In the genomic region with DNA sequence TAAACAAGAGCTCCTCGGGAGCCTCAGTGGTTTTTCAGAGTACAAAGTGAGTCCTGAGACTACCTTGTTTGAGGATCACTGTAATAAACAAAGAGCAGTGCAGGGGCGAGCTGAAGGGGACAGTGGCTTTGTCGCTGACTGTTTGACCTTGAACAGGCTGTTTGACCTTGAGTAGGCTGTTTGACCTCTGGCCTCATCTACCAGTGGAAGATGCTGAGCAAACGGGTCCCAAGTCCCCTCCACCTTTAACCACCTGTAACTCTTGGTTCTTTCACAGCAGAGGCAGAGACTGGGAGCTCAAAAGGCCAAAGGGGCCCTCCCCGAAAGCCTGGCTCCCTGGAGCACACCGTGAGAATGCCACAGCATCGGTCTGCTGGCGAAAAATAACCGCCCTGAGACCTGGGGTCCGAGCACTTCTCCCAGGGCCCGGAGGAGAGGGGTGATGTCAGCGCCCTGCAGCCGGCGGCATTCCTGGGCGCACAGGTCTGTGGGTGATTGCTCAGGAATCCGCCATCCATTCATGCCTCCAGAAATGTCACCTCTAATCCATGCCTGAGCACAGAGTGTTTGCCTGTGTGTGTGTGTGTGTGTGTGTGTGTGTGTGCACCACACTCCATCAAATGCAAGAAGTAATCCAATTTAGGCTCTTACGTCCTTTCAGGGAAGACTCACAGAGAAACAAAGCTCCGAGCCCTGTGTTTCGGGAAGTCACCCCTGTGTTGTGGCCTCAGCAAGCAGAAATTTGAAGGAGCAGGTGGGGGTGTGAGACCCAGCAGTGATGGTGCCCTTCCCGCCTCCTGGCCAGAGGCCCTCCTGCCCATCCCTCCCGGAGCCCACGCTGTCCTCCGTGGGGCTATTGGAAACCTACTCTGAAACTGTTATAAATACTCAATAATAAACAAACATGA, we compare ENCODE assay signal across 13 cellular contexts.
"Had no signal": no experiment of that assay in that cellular context is flagged by ENCODE, and none has a peak within 500 bp of the region (broad histone marks: within the 10 kb centered on the region; RNA-seq: fewer than 3 reads in every experiment).

No MANE protein-coding gene starts in this region.

- H3K27ac Mint-ChIP-seq: activated CD4-positive, alpha-beta T cell treated with anti-CD3 and anti-CD28 coated beads for 36 hours; activated CD8-positive, alpha-beta T cell treated with anti-CD3 and anti-CD28 coated beads for 36 hours; activated naive CD8-positive, alpha-beta T cell treated with anti-CD3 and anti-CD28 coated beads, Interleukin-2, amount 10 ng/mL, durations not matched to agents 7 days and 5 days; activated T-cell treated with anti-CD3 and anti-CD28 coated beads, Interleukin-2, amount 50 U/mL, for 72 hours had no signal

- H3K27ac ChIP-seq: neutrophil, right atrium auricular region, tibial nerve had no signal

- H3K27me3 Mint-ChIP-seq: activated CD8-positive, alpha-beta T cell treated with anti-CD3 and anti-CD28 coated beads for 36 hours had no signal

- H3K4me3 Mint-ChIP-seq: activated CD4-positive, alpha-beta T cell treated with anti-CD3 and anti-CD28 coated beads for 36 hours; activated CD8-positive, alpha-beta T cell treated with anti-CD3 and anti-CD28 coated beads for 36 hours; activated naive CD8-positive, alpha-beta T cell treated with anti-CD3 and anti-CD28 coated beads, Interleukin-2, amount 10 ng/mL, durations not matched to agents 7 days and 5 days; activated T-cell treated with anti-CD3 and anti-CD28 coated beads, Interleukin-2, amount 50 U/mL, for 72 hours had no signal

- H3K36me3 Mint-ChIP-seq: activated naive CD8-positive, alpha-beta T cell treated with anti-CD3 and anti-CD28 coated beads, Interleukin-2, amount 10 ng/mL, durations not matched to agents 7 days and 5 days had no signal

- H3K9me3 Mint-ChIP-seq: activated CD8-positive, alpha-beta T cell treated with anti-CD3 and anti-CD28 coated beads for 36 hours; activated T-cell treated with anti-CD3 and anti-CD28 coated beads, Interleukin-2, amount 50 U/mL, for 72 hours had no signal

- DNase-seq: activated CD4-positive, alpha-beta T cell treated with anti-CD3 and anti-CD28 coated beads for 36 hours; activated CD8-positive, alpha-beta memory T cell treated with anti-CD3 and anti-CD28 coated beads, Interleukin-2, amount 50 U/mL, for 4 hours; activated CD8-positive, alpha-beta T cell treated with anti-CD3 and anti-CD28 coated beads for 36 hours; activated naive CD8-positive, alpha-beta T cell treated with anti-CD3 and anti-CD28 coated beads, Interleukin-2, amount 10 ng/mL, durations not matched to agents 7 days and 5 days; activated T-cell treated with anti-CD3 and anti-CD28 coated beads, Interleukin-2, amount 50 U/mL, for 72 hours; anterior cingulate cortex; effector CD4-positive, alpha-beta T cell; heart left ventricle; small intestine; T-helper 9 cell had no signal

- ATAC-seq: activated CD4-positive, alpha-beta T cell treated with anti-CD3 and anti-CD28 coated beads for 36 hours; activated CD8-positive, alpha-beta T cell treated with anti-CD3 and anti-CD28 coated beads for 36 hours; activated T-cell treated with anti-CD3 and anti-CD28 coated beads, Interleukin-2, amount 50 U/mL, for 72 hours; heart left ventricle had no signal

- H3K4me3 ChIP-seq: heart left ventricle, right atrium auricular region, tibial nerve had no signal
